Comparison of ENCODE assay signal across 2 cellular contexts in genomic region chr11:22192642-22193347, GRCh38.
TF ChIP-seq lines count a peak whose summit lies in the region.

A gene with protein sequence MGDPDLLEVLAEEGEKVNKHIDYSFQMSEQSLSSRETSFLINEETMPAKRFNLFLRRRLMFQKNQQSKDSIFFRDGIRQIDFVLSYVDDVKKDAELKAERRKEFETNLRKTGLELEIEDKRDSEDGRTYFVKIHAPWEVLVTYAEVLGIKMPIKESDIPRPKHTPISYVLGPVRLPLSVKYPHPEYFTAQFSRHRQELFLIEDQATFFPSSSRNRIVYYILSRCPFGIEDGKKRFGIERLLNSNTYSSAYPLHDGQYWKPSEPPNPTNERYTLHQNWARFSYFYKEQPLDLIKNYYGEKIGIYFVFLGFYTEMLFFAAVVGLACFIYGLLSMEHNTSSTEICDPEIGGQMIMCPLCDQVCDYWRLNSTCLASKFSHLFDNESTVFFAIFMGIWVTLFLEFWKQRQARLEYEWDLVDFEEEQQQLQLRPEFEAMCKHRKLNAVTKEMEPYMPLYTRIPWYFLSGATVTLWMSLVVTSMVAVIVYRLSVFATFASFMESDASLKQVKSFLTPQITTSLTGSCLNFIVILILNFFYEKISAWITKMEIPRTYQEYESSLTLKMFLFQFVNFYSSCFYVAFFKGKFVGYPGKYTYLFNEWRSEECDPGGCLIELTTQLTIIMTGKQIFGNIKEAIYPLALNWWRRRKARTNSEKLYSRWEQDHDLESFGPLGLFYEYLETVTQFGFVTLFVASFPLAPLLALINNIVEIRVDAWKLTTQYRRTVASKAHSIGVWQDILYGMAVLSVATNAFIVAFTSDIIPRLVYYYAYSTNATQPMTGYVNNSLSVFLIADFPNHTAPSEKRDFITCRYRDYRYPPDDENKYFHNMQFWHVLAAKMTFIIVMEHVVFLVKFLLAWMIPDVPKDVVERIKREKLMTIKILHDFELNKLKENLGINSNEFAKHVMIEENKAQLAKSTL (plus strand): TSS chr11:22193085. CDS start chr11:22193493, 408 bp downstream.

TF ChIP-seq in PFSK-1, 5 proteins besides CTCF, POLR2A, EP300 and RAD21:
- TF ChIP-seq REST (IDR thresholded peaks at IDR 0.05; ENCODE audit: insufficient read depth in 1 of 2, low read depth in 2 of 2, low read length in 2 of 2): no peak
- peak; percentile 50; the same call in 1 of the 2 replicates for TF ChIP-seq TAF1 (IDR thresholded peaks at IDR 0.05; ENCODE audit: borderline replicate concordance, insufficient read depth, low read length)
- no peak for TF ChIP-seq SIN3A (IDR thresholded peaks at IDR 0.05; ENCODE audit: borderline replicate concordance, insufficient read depth, low read length)
- no peak for TF ChIP-seq FOXP2 (optimal IDR thresholded peaks at IDR 0.05; ENCODE audit: borderline replicate concordance, extremely low read depth, extremely low read length, insufficient read depth)
- TF ChIP-seq POLR2AphosphoS5 (IDR thresholded peaks at IDR 0.05; ENCODE audit: low read depth, low read length): 0 out of 2 replicates have a peak, but pooled peaks have one; percentile 24

TF ChIP-seq in H1, 55 proteins besides CTCF, POLR2A, EP300 and RAD21 (continued from another document):
- TF ChIP-seq CHD7 (IDR thresholded peaks at IDR 0.05; ENCODE audit: insufficient replicate concordance, low read length): no peak
- peak; percentile 98 for TF ChIP-seq KDM4A (IDR thresholded peaks at IDR 0.05; ENCODE audit: low read depth, low read length, severe bottlenecking)
- peak; percentile 32; the same call in 1 of the 2 replicates for TF ChIP-seq TAF1 (IDR thresholded peaks at IDR 0.05; ENCODE audit: low read depth, low read length)
- TF ChIP-seq ZNF274 (IDR thresholded peaks at IDR 0.05; ENCODE audit: borderline replicate concordance, extremely low read depth, low read length): no peak
- TF ChIP-seq SAP30 (IDR thresholded peaks at IDR 0.05; ENCODE audit: insufficient read depth, insufficient replicate concordance, low read length): peak; percentile 40
- TF ChIP-seq, protein P1, sequence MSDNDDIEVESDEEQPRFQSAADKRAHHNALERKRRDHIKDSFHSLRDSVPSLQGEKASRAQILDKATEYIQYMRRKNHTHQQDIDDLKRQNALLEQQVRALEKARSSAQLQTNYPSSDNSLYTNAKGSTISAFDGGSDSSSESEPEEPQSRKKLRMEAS (IDR thresholded peaks at IDR 0.05): 0 out of 2 replicates have a peak, but pooled peaks have one; percentile 0
- TF ChIP-seq BACH1 (IDR thresholded peaks at IDR 0.05; ENCODE audit: low read length): 0 out of 2 replicates have a peak, but pooled peaks have one; percentile 34
- TF ChIP-seq ASH2L (IDR thresholded peaks at IDR 0.05; ENCODE audit: low read length): peak; percentile 41
- peak; percentile 81; the same call in 1 of the 2 replicates for TF ChIP-seq RBBP5 (IDR thresholded peaks at IDR 0.05; ENCODE audit: borderline replicate concordance, low read depth, low read length)
- no peak for TF ChIP-seq RNF2 (IDR thresholded peaks at IDR 0.05; ENCODE audit: borderline replicate concordance, low read depth, low read length, missing control alignments, poor library complexity, severe bottlenecking)
- TF ChIP-seq, protein P2, sequence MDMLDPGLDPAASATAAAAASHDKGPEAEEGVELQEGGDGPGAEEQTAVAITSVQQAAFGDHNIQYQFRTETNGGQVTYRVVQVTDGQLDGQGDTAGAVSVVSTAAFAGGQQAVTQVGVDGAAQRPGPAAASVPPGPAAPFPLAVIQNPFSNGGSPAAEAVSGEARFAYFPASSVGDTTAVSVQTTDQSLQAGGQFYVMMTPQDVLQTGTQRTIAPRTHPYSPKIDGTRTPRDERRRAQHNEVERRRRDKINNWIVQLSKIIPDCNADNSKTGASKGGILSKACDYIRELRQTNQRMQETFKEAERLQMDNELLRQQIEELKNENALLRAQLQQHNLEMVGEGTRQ (IDR thresholded peaks at IDR 0.05; ENCODE audit: low read length): peak; percentile 57; the same call in 1 of the 2 replicates
